8 cellular contexts compared by ENCODE assay signal in the genomic region with DNA sequence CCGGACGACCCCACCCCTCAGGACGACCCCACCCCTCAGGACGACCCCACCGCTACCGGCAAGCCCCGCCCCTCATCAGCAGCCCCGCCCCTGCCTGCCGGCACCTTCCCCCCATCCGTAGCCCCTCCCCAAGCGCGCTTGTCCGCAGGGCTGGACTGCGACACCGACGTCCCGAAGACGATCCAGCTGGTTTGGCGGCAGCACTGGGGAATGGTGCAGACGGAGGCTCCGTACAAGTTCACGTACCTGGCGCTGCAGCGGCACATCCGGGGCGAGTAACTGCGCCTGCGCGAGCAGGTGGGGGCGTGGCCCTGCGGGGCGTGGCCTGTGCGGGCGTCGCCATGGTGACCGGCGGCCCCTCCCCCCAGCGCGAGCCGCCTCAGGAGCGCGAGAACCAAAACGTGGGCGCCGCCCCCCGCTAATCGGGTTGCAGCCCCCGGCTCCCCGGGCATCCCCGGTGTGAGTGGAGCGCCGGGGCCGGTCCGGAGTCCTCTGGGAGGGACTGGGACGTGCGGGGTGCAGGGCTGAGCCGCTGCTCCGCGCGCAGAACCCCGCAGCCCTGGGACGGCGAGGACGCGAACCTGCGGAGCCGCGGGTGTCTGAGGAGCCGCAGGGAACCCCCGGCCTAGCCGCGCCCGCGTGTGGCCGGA. TPM values are rescaled to one million over a fixed set of nuclear protein-coding genes. Genes with fewer than 3 reads are reported as not detected.
DNase-seq lines count a peak whose midpoint lies in the region; ATAC-seq and TF ChIP-seq lines count a peak whose summit lies in the region.

No MANE protein-coding gene starts in this region.

- no peaks in the 10 kb centered on the region for H3K27me3 Mint-ChIP-seq in activated CD4-positive, alpha-beta T cell treated with anti-CD3 and anti-CD28 coated beads, Interleukin-2, amount 10 ng/mL, durations not matched to agents 24 days and 14 days

- H3K36me3 ChIP-seq in ES-I3 (ENCODE audit: insufficient read depth, low read length), result no peaks in the 10 kb centered on the region
- H3K36me3 ChIP-seq in right lobe of liver, result no peaks in the 10 kb centered on the region

- DNase-seq in HFF-Myc (ENCODE audit: extremely low read depth, low read depth) (no peak), NCI-H345 (lab: John Stamatoyannopoulos, UW) (peak; percentile 82), coronary artery (ENCODE audit: low spot score) (no peak), right lobe of liver (peak; percentile 77 to 82 (median 81))
- peak; percentile 97 for DNase-seq in activated CD4-positive, alpha-beta T cell treated with anti-CD3 and anti-CD28 coated beads, Interleukin-2, amount 10 ng/mL, durations not matched to agents 24 days and 14 days
- peak; percentile 78 to 93 for DNase-seq in stimulated activated CD4-positive, alpha-beta T cell treated with anti-CD3 and anti-CD28 coated beads, Interleukin-4, amount 100 ng/mL, for 48 hours (ENCODE audit: low read depth in 2 of 2)

- 7% methylated on average over 9 of the region's 75 CpGs for WGBS in right lobe of liver (ENCODE audit: insufficient coverage, low coverage, low lambda C conversion rate, missing lambda C conversion rate)

- peaks cover 7% of the 10 kb centered on the region for H3K4me1 Mint-ChIP-seq in activated CD4-positive, alpha-beta T cell treated with anti-CD3 and anti-CD28 coated beads, Interleukin-2, amount 10 ng/mL, durations not matched to agents 24 days and 14 days

- H3K9me3 ChIP-seq in ES-I3 (ENCODE audit: control insufficient read depth, insufficient read depth, low read length), result no peaks in the 10 kb centered on the region
- no peaks in the 10 kb centered on the region for H3K9me3 ChIP-seq in right lobe of liver

- H3K4me1 ChIP-seq in ES-I3 (ENCODE audit: insufficient read depth, low read length), result peaks cover 7% of the 10 kb centered on the region; the same call in 1 of the 2 replicates
- H3K4me1 ChIP-seq in right lobe of liver, result peaks cover 0 to 6% (median 3%) of the 10 kb centered on the region in 4 donors

- TF ChIP-seq CTCF in HFF-Myc (IDR thresholded peaks at IDR 0.05; ENCODE audit: low read depth, low read length, missing control alignments) (no peak), coronary artery (IDR thresholded peaks at IDR 0.05) (no peak), right lobe of liver (IDR thresholded peaks at IDR 0.05) (no peak)

- H3K36me3 Mint-ChIP-seq in activated CD4-positive, alpha-beta T cell treated with anti-CD3 and anti-CD28 coated beads, Interleukin-2, amount 10 ng/mL, durations not matched to agents 24 days and 14 days (ENCODE audit: low read depth), result no peaks in the 10 kb centered on the region

- intact Hi-C loops in activated CD4-positive, alpha-beta T cell treated with anti-CD3 and anti-CD28 coated beads, Interleukin-2, amount 10 ng/mL, durations not matched to agents 24 days and 14 days (cut with micrococcal nuclease), result no loop called here
- intact Hi-C loops in right lobe of liver (cut with DNase I), result loop anchor here in 1 of 2 donors (10.0 kb wide), 1 partner anchor 84 kb away; a partner anchor contains a TSS

- ATAC-seq in right lobe of liver (peak; percentile 55 to 84 (median 77)), GM18520 (IDR thresholded peaks at IDR 0.05; ENCODE audit: unreplicated experiment) (no peak)

- H3K9me3 Mint-ChIP-seq in activated CD4-positive, alpha-beta T cell treated with anti-CD3 and anti-CD28 coated beads, Interleukin-2, amount 10 ng/mL, durations not matched to agents 24 days and 14 days, result no peaks in the 10 kb centered on the region

- H3K27ac Mint-ChIP-seq in activated CD4-positive, alpha-beta T cell treated with anti-CD3 and anti-CD28 coated beads, Interleukin-2, amount 10 ng/mL, durations not matched to agents 24 days and 14 days, result peak overlapping the region; percentile 77

- no peak overlapping the region for H3K27ac ChIP-seq in coronary artery
- no peak overlapping the region for H3K27ac ChIP-seq in right lobe of liver

- peak overlapping the region; percentile 44; the same call in 1 of the 2 replicates for H3K9ac ChIP-seq in ES-I3 (ENCODE audit: low read depth, low read length)

- H3K4me3 ChIP-seq in HFF-Myc (replicated peaks; ENCODE audit: low read depth, low read length) (peak overlapping the region; percentile 47), coronary artery (peak overlapping the region; percentile 73), right lobe of liver (peak overlapping the region; percentile 34 to 48 (median 36))

- no peak for TF ChIP-seq POLR2A in right lobe of liver (IDR thresholded peaks at IDR 0.05)

- no peaks in the 10 kb centered on the region for H3K27me3 ChIP-seq in right lobe of liver

- peak overlapping the region; percentile 83 for H3K4me3 Mint-ChIP-seq in activated CD4-positive, alpha-beta T cell treated with anti-CD3 and anti-CD28 coated beads, Interleukin-2, amount 10 ng/mL, durations not matched to agents 24 days and 14 days

RNA-seq across cellular contexts. Expression of a gene that starts 4.9 kb away (rescaled TPM):
- total RNA-seq in activated CD4-positive, alpha-beta T cell treated with anti-CD3 and anti-CD28 coated beads, Interleukin-2, amount 10 ng/mL, durations not matched to agents 24 days and 14 days, result not detected in 2 replicates
- not detected for total RNA-seq in right lobe of liver

RNA-seq across cellular contexts. Expression of a gene that starts 46.7 kb away (rescaled TPM):
- 24.5 and 28.0 TPM in 2 replicates for total RNA-seq in activated CD4-positive, alpha-beta T cell treated with anti-CD3 and anti-CD28 coated beads, Interleukin-2, amount 10 ng/mL, durations not matched to agents 24 days and 14 days
- 1 to 10 TPM; 4.0 to 7.7 (median 6.4) TPM for total RNA-seq in right lobe of liver

RNA-seq across cellular contexts. Expression of a gene that starts 49.3 kb away (rescaled TPM):
- total RNA-seq in activated CD4-positive, alpha-beta T cell treated with anti-CD3 and anti-CD28 coated beads, Interleukin-2, amount 10 ng/mL, durations not matched to agents 24 days and 14 days, result 29.6 and 35.8 TPM in 2 replicates
- total RNA-seq in right lobe of liver, result 10 to 100 TPM; 14.2 to 44.5 (median 35.2) TPM

RNA-seq across cellular contexts. Expression of a gene that starts 55.9 kb away (rescaled TPM):
- 43.3 and 45.5 TPM in 2 replicates for total RNA-seq in activated CD4-positive, alpha-beta T cell treated with anti-CD3 and anti-CD28 coated beads, Interleukin-2, amount 10 ng/mL, durations not matched to agents 24 days and 14 days
- 10 to 100 TPM; 16.3 to 98.7 (median 26.4) TPM for total RNA-seq in right lobe of liver

Comparison
In these comparisons a context has a peak if more than half of its experiments do, and no peak if none do; other contexts are left out.
1. DNase-seq: peak in NCI-H345 (single experiment), activated CD4-positive, alpha-beta T cell treated with anti-CD3 and anti-CD28 coated beads, Interleukin-2, amount 10 ng/mL, durations not matched to agents 24 days and 14 days (single experiment), right lobe of liver (3 of 3) and stimulated activated CD4-positive, alpha-beta T cell treated with anti-CD3 and anti-CD28 coated beads, Interleukin-4, amount 100 ng/mL, for 48 hours (2 of 2); none in HFF-Myc (single experiment) and coronary artery (single experiment).
2. Peak in every context shown above with its lines, with median percentiles within 50 percentile points of each other: H3K4me3 ChIP-seq.